In the genomic region with DNA sequence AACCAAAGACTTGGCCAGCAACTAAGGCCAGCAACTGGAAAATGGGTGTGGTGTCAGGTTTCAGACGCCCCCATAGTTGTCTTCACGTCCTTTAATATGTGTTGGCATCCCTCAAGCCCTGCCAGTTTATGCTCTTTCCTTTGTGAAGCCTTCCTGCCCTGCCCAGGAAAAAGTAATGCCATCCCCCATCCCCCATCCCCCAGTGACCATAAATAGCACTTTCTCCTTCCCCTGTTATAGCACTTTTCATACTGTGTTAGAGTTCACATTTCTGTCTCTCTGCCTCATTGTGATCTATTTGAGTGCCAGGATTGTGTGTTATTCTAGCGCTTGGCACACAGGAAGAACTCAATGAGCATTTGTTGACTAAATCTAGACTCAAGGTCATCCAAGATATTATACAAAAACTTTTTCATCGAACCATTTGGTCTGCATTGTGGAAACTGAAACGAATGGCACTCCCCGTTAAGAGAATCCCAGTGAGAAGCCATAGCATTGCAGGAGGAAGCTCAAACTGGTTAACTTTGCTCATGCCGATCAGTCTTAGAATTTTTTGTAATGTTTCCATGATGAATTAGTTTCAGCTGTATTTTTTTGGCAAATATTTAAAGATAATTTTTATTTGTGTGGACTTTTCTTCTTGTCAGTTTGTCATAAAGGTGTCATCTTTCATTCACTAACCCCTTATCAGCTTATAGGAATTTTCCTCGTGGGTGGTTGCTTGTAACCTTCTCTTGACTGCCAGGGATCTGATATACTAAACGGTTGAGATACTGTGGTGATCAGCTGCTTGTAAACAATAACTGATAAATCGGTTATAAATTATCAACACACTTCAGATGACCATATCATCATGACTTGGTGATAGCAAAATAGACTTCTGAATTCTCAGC, we compare ENCODE assay signal across 10 cellular contexts. TPM values are rescaled to one million over a fixed set of nuclear protein-coding genes. Genes with fewer than 3 reads are reported as not detected.
DNase-seq lines count a peak whose midpoint lies in the region; ATAC-seq and TF ChIP-seq lines count a peak whose summit lies in the region.
"Had no signal": no experiment of that assay in that cellular context is flagged by ENCODE, and none has a peak within 500 bp of the region (broad histone marks: within the 10 kb centered on the region; RNA-seq: fewer than 3 reads in every experiment).

No MANE protein-coding gene starts in this region.

- H2BK5ac ChIP-seq in IMR-90 (ENCODE audit: low read depth, low read length, poor library complexity, severe bottlenecking) = peak overlapping the region; percentile 67

- H3K27ac ChIP-seq in IMR-90 (ENCODE audit: insufficient read depth, low read length) (peak overlapping the region; percentile 49; the same call in 1 of the 2 replicates), transverse colon (peak overlapping the region; percentile 64 to 83 (median 75))

- no peaks in the 10 kb centered on the region for H3K27me3 ChIP-seq in IMR-90 (ENCODE audit: control insufficient read depth, insufficient read depth, low read length)
- no peaks in the 10 kb centered on the region for H3K27me3 ChIP-seq in transverse colon

- TF ChIP-seq EP300 in transverse colon (IDR thresholded peaks at IDR 0.05; ENCODE audit: low read depth) = no peak

- TF ChIP-seq CTCF in IMR-90 (conservative IDR thresholded peaks at IDR 0.05; ENCODE audit: low read depth, low read length) (no peak), MCF 10A (IDR thresholded peaks at IDR 0.05; ENCODE audit: unreplicated experiment) (no peak), transverse colon (IDR thresholded peaks at IDR 0.05) (no peak)

- in situ Hi-C loops in IMR-90 (cut with MboI; ENCODE audit: low sequenced_read_pairs) (no loop called here), transverse colon (cut with MboI; ENCODE audit: low pct_ligation_motif_present in 1 of 4, low pct_unique_long_range_greater_than_20kb in 1 of 4, low sequenced_read_pairs in 3 of 4) (loop anchor here in 3 of 4 donors (25.0 kb wide), 2 partner anchors 91 to 116 kb away; no protein-coding TSS in a partner anchor)

- peak overlapping the region; percentile 77; the same call in 1 of the 2 replicates for H3K18ac ChIP-seq in IMR-90 (ENCODE audit: low read depth, low read length)

- H4K5ac ChIP-seq in IMR-90 (ENCODE audit: low read depth, low read length) = peak overlapping the region; percentile 16

- H3K9me3 ChIP-seq in IMR-90 (ENCODE audit: control insufficient read depth, insufficient read depth, low read length) (no peaks in the 10 kb centered on the region), transverse colon (no peaks in the 10 kb centered on the region)

- CTCF ChIA-PET in IMR-90 (lab: Yijun Ruan, JAX) (interaction anchor here (0.6 kb wide), 1 partner anchor 48 kb away, joined by 3 read pairs; no protein-coding TSS in a partner anchor), MCF 10A (lab: Yijun Ruan, JAX) (interaction anchor here (0.5 to 9.1 kb wide), 11 partner anchors 14 to 410 kb away, joined by 3 to 146 read pairs (median 4); a partner anchor contains a TSS)

- peak overlapping the region; percentile 78 for H2BK120ac ChIP-seq in IMR-90 (ENCODE audit: low read depth, low read length)

- no peak for TF ChIP-seq RAD21 in IMR-90 (IDR thresholded peaks at IDR 0.05; ENCODE audit: low read length)

- H3K79me1 ChIP-seq in IMR-90 (ENCODE audit: low read depth in 1 of 2, low read length in 2 of 2) = peaks cover 0 to 63% of the 10 kb centered on the region in 2 experiments; a peak in 2 of 4 replicates

- peak overlapping the region; percentile 57 for H2BK20ac ChIP-seq in IMR-90 (ENCODE audit: low read depth, low read length)

- dilution Hi-C loops in IMR-90 (cut with HindIII; ENCODE audit: low sequenced_read_pairs, unreplicated experiment) = no loop called here

- no peak overlapping the region for H2AK9ac ChIP-seq in IMR-90 (replicated peaks; ENCODE audit: low read depth, low read length, poor library complexity)

- 0% methylated on average over 2 of the region's 10 CpGs; no CpG with 5 or more reads in 1 of the 2 experiments for WGBS in IMR-90 (ENCODE audit: extremely low coverage in 2 of 2, insufficient read length in 1 of 2), 2 experiments
- WGBS in transverse colon (ENCODE audit: low coverage in 1 of 2), 2 donors = 23 to 44% methylated on average over 6 to 10 of the region's 10 CpGs

- H3K27me3 Mint-ChIP-seq in MCF 10A (ENCODE audit: insufficient read depth, unreplicated experiment) = no peaks in the 10 kb centered on the region

- peak overlapping the region; percentile 5; the same call in 1 of the 2 replicates for H2AK5ac ChIP-seq in IMR-90 (ENCODE audit: low read depth, low read length)

- peaks cover 22% of the 10 kb centered on the region for H3K36me3 Mint-ChIP-seq in MCF 10A (ENCODE audit: insufficient read depth, unreplicated experiment)

- intact Hi-C loops in IMR-90 (cut with micrococcal nuclease) (loop anchor here (5.0 kb wide), 1 partner anchor 116 kb away; no protein-coding TSS in a partner anchor), MCF 10A (cut with micrococcal nuclease) (no loop called here), transverse colon (cut with DNase I; ENCODE audit: low total_unique reads) (no loop called here)

- peak overlapping the region; percentile 51 for H3K4ac ChIP-seq in IMR-90 (ENCODE audit: low read depth, low read length)

- no peak overlapping the region for H3K9ac ChIP-seq in IMR-90 (ENCODE audit: low read depth, low read length)

- peak overlapping the region; percentile 87 for H3K27ac Mint-ChIP-seq in MCF 10A (ENCODE audit: low read depth, unreplicated experiment)
- H3K27ac Mint-ChIP-seq: activated CD4-positive, alpha-beta memory T cell treated with anti-CD3 and anti-CD28 coated beads, Interleukin-2, amount 10 ng/mL, durations not matched to agents 7 days and 5 days had no signal

- peak; percentile 24 for ATAC-seq in IMR-90 (ENCODE audit: low read depth)

- BruUV-seq in IMR-90 (replicated peaks; lab: Mats Ljungman, UMichigan) = no TSS peak
- no TSS peak for BruUV-seq in MCF 10A (replicated peaks; lab: Mats Ljungman, UMichigan)

- no peak overlapping the region for H3K4me3 ChIP-seq in IMR-90 (ENCODE audit: insufficient read depth, low read depth, low read length)
- no peak overlapping the region for H3K4me3 ChIP-seq in transverse colon

- H4K20me1 ChIP-seq in IMR-90 (ENCODE audit: insufficient read depth, low read length) = peaks cover 92% of the 10 kb centered on the region

- peaks cover 38% of the 10 kb centered on the region for H3K9me1 ChIP-seq in IMR-90 (ENCODE audit: insufficient read depth, low read length)

- peak overlapping the region in 1 of 2 experiments; percentile 32; a peak in 3 of 4 replicates for H4K8ac ChIP-seq in IMR-90 (ENCODE audit: low read depth in 2 of 2, low read length in 2 of 2)

- H2BK15ac ChIP-seq in IMR-90 (ENCODE audit: low read depth, low read length) = peak overlapping the region; percentile 2; the same call in 1 of the 3 replicates

- POLR2A ChIA-PET in IMR-90 (lab: Charles Lee; ENCODE audit: unreplicated experiment) = interaction anchor here (0.5 kb wide), 1 partner anchor 16 kb away, joined by 4 read pairs; a partner anchor contains a TSS
- POLR2A ChIA-PET in MCF 10A (lab: Yijun Ruan, JAX) = interaction anchor here (0.7 to 14.2 kb wide), 18 partner anchors 11 to 328 kb away, joined by 3 to 742 read pairs (median 8); a partner anchor contains a TSS

- peaks cover 6% of the 10 kb centered on the region for H3K36me3 ChIP-seq in IMR-90 (ENCODE audit: control insufficient read depth, insufficient read depth, low read length)
- no peaks in the 10 kb centered on the region for H3K36me3 ChIP-seq in transverse colon

- peak overlapping the region; percentile 74; the same call in 1 of the 2 replicates for H3K23ac ChIP-seq in IMR-90 (ENCODE audit: low read depth, low read length)

- H3K56ac ChIP-seq in IMR-90 (ENCODE audit: extremely low read depth, insufficient read depth, low read length) = peak overlapping the region; percentile 39; the same call in 1 of the 2 replicates

- no peak for TF ChIP-seq POLR2A in IMR-90 (IDR thresholded peaks at IDR 0.05; ENCODE audit: low read depth, low read length)
- TF ChIP-seq POLR2A in transverse colon (IDR thresholded peaks at IDR 0.05) = no peak

- DNase-seq in IMR-90 (no peak), MCF 10A (ENCODE audit: unreplicated experiment) (peak; percentile 68), lung microvascular endothelial cell (ENCODE audit: low read depth in 2 of 2) (peak; percentile 48 to 74), transverse colon (peak; percentile 33), NCI-H146 treated with DMSO at 0.1 percent for 48 hours (lab: John Stamatoyannopoulos, UW; ENCODE audit: unreplicated experiment) (no peak), SHP77 (lab: John Stamatoyannopoulos, UW) (no peak), T1000 (lab: John Stamatoyannopoulos, UW) (no peak)
- DNase-seq: activated CD4-positive, alpha-beta memory T cell treated with anti-CD3 and anti-CD28 coated beads, Interleukin-2, amount 10 ng/mL, durations not matched to agents 7 days and 5 days; NCI-H1092 treated with DMSO at 0.1 percent for 48 hours; OCI-M1 had no signal

- H3K4me3 Mint-ChIP-seq in MCF 10A (ENCODE audit: unreplicated experiment) = peak overlapping the region; percentile 71
- H3K4me3 Mint-ChIP-seq: activated CD4-positive, alpha-beta memory T cell treated with anti-CD3 and anti-CD28 coated beads, Interleukin-2, amount 10 ng/mL, durations not matched to agents 7 days and 5 days had no signal

- H3K4me2 ChIP-seq in IMR-90 (ENCODE audit: low read depth, low read length) = peak overlapping the region; percentile 70

- peak overlapping the region; percentile 45 for H4K91ac ChIP-seq in IMR-90 (ENCODE audit: insufficient read depth, low read depth, low read length)

- H3K4me1 ChIP-seq in IMR-90 (ENCODE audit: control insufficient read depth, insufficient read depth, low read length) (peaks cover 46% of the 10 kb centered on the region), transverse colon (peaks cover 61 to 99% (median 85%) of the 10 kb centered on the region in 4 donors)

- no peaks in the 10 kb centered on the region for H3K9me3 Mint-ChIP-seq in MCF 10A (ENCODE audit: unreplicated experiment)
- H3K9me3 Mint-ChIP-seq: activated CD4-positive, alpha-beta memory T cell treated with anti-CD3 and anti-CD28 coated beads, Interleukin-2, amount 10 ng/mL, durations not matched to agents 7 days and 5 days had no signal

- no peak overlapping the region for H2AFZ ChIP-seq in IMR-90 (replicated peaks; ENCODE audit: low read length, poor library complexity)

- H3K14ac ChIP-seq in IMR-90 (replicated peaks; ENCODE audit: low read depth, low read length) = peak overlapping the region; percentile 57; the same call in 1 of the 2 replicates

- H3K4me1 Mint-ChIP-seq in MCF 10A (ENCODE audit: insufficient read depth, unreplicated experiment) = peaks cover 84% of the 10 kb centered on the region

TF ChIP-seq in IMR-90, 13 proteins besides CTCF, POLR2A, EP300 and RAD21 (continues in another document):
- no peak for TF ChIP-seq SMC3 (IDR thresholded peaks at IDR 0.05; ENCODE audit: low read depth, low read length)
- TF ChIP-seq FOS (IDR thresholded peaks at IDR 0.05; ENCODE audit: low read depth, low read length) = no peak

RNA-seq across cellular contexts. Expression of a gene that starts 15.7 kb away (rescaled TPM):
- total RNA-seq in IMR-90 (2012; rRNA removed) (436 and 490 TPM in 2 replicates), MCF 10A (2022) (119 and 185 TPM in 2 replicates), lung microvascular endothelial cell (420 and 583 TPM in 2 replicates), transverse colon (100 to 1,000 TPM in 1 of 4 donors, 10 to 100 TPM in 3; 73.7 to 134 (median 80.7) TPM)
- polyA plus RNA-seq in IMR-90 (2012; rRNA removed) = 285 and 316 TPM in 2 replicates
- polyA plus RNA-seq in IMR-90 (2012; cell fraction: cytosol; rRNA removed) = 203 and 263 TPM in 2 replicates
- 109 and 133 TPM in 2 replicates for polyA plus RNA-seq in IMR-90 (2012; cell fraction: nucleus; rRNA removed; ENCODE audit: low replicate concordance)

Comparison
In these comparisons a context has a peak if more than half of its experiments do, and no peak if none do; other contexts are left out.
1. DNase-seq: peak in MCF 10A (single experiment), lung microvascular endothelial cell (2 of 2) and transverse colon (single experiment); none in IMR-90 (single experiment), NCI-H146 treated with DMSO at 0.1 percent for 48 hours (single experiment), SHP77 (0 of 2) and T1000 (single experiment).